14 cellular contexts compared by ENCODE assay signal in genomic region chr16:61681124-61681523, GRCh38.
"Had no signal": no experiment of that assay in that cellular context is flagged by ENCODE, and none has a peak within 500 bp of the region (broad histone marks: within the 10 kb centered on the region; RNA-seq: fewer than 3 reads in every experiment).

No MANE protein-coding gene starts in this region.

- H3K4me3 ChIP-seq: hepatocyte, lower lobe of right lung, right atrium auricular region, transverse colon, uterus had no signal

- H3K27ac ChIP-seq: hepatocyte, lower lobe of right lung, right atrium auricular region, transverse colon, uterus had no signal

- DNase-seq: activated CD4-positive, CD25-positive, alpha-beta regulatory T cell treated with anti-CD3 and anti-CD28 coated beads, Interleukin-2, amount 50 U/mL, for 72 hours; activated effector memory CD4-positive, alpha-beta T cell treated with anti-CD3 and anti-CD28 coated beads, Interleukin-2, amount 50 U/mL, for 16 hours; activated naive CD4-positive, alpha-beta T cell treated with anti-CD3 and anti-CD28 coated beads, Interleukin-2, amount 50 U/mL, for 16 hours; activated T-cell treated with anti-CD3 and anti-CD28 coated beads, Interleukin-2, amount 50 U/mL, for 72 hours; dermis blood vessel endothelial cell; left colon; lower lobe of right lung; occipital lobe; stimulated activated CD4-positive, alpha-beta T cell treated with anti-CD3 and anti-CD28 coated beads, Interleukin-2, amount 100 ng/mL, for 24 hours; stimulated activated naive CD4-positive, alpha-beta T cell treated with Interleukin-2 at 50 U/mL for 16 hours; transverse colon; uterus had no signal

- H3K27me3 ChIP-seq: hepatocyte, right atrium auricular region, transverse colon, uterus had no signal

- H3K36me3 ChIP-seq: lower lobe of right lung, right atrium auricular region, transverse colon, uterus had no signal

- H3K4me1 ChIP-seq: lower lobe of right lung, right atrium auricular region, transverse colon, uterus had no signal

- H3K9me3 ChIP-seq: lower lobe of right lung, right atrium auricular region, transverse colon, uterus had no signal

- ATAC-seq: activated T-cell treated with anti-CD3 and anti-CD28 coated beads, Interleukin-2, amount 50 U/mL, for 72 hours; left colon; lower lobe of right lung had no signal
